Comparison of ENCODE assay signal across 8 cellular contexts in the genomic region with DNA sequence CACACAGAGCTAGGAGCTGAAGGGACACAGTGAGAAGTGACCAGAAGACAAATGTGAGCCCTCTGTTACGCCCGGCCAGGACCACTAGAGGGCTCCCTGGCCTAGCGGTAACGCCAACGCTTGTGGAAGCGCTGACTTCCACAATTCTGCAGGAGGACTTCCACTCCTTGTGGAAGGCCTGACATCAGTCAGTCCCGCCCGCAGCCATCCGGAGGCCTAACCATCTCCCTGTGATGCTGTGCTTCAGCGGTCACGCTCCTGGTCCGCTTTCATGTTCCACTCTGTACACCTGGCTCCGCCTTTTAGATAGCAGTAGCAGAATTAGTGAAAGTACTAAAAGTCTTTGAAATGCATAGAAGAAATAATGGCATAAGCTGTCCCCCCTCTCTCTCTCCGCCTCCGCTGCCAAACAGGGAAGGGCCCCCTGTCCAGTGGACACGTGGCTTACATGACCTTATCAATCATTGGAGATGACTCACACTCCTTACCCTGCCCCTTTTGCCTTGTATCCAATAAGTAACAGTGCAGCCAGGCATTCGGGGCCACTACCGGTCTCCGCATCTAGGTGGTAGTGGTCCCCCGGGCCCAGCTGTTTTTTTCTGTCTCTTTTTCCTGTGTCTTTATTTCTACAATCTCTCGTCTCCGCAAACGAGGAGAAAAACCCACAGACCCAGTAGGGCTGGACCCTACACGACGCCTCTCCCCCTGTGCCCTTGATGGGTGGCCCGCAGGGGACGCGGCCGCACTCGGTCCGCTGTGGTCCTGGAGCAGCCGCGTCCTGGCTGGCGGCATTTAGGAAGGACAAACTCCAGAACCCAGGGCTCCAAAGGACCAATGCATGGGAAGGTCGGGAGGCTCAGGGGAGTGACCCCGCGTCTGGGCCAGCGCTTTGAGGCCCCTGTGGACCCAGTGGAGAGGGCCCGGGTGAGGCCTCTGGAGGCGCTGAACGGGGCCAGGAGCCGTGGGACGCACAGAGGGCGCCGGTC. TPM values are rescaled to one million over a fixed set of nuclear protein-coding genes. Genes with fewer than 3 reads are reported as not detected.
DNase-seq lines count a peak whose midpoint lies in the region; ATAC-seq, FAIRE-seq and TF ChIP-seq lines count a peak whose summit lies in the region.

No MANE protein-coding gene starts in this region.

- no peak for DNase-seq in GM18507 (ENCODE audit: extremely low spot score, insufficient read length, low read depth)
- DNase-seq in NCI-H226 = peak; percentile 80
- peak in 3 of 4 experiments; percentile 15 to 19 (median 17) for DNase-seq in activated CD4-positive, CD25-positive, alpha-beta regulatory T cell (lab: John Stamatoyannopoulos, UW)
- DNase-seq in cerebellum (ENCODE audit: low spot score) = peak; percentile 91
- peak; percentile 92 for DNase-seq in kidney
- DNase-seq in stimulated activated CD4-positive, alpha-beta T cell treated with anti-CD3 and anti-CD28 coated beads, Interleukin-15, amount 100 ng/mL, for 48 hours (ENCODE audit: low read depth in 2 of 2) = peak; percentile 27 to 47

- H3K36me3 ChIP-seq in kidney (ENCODE audit: control insufficient read depth in 1 of 2, insufficient read depth in 2 of 2, low read length in 2 of 2) = no peaks in the 10 kb centered on the region

- no peak overlapping the region for H3K27ac ChIP-seq in kidney (ENCODE audit: low read depth in 2 of 2, low read length in 2 of 2)

- H3K9ac ChIP-seq in kidney (ENCODE audit: low read length in 2 of 2) = no peak overlapping the region

- no peaks in the 10 kb centered on the region for H3K4me1 ChIP-seq in kidney (ENCODE audit: control insufficient read depth in 1 of 2, insufficient read depth in 1 of 2, low read depth in 1 of 2, low read length in 2 of 2)

- peaks cover 0 to 5% of the 10 kb centered on the region in 2 donors for H3K9me3 ChIP-seq in kidney (ENCODE audit: control insufficient read depth in 1 of 2, low read length in 2 of 2)

- ATAC-seq in HG03097 (IDR thresholded peaks at IDR 0.05; ENCODE audit: low FRiP score, unreplicated experiment) = peak; percentile 55

- FAIRE-seq in A204.1 (lab: Jason Lieb, UNC) (peak; percentile 92), GM18507 (lab: Jason Lieb, UNC) (peak; percentile 89), kidney (lab: Jason Lieb, UNC) (peak; percentile 82)

- H3K4me3 ChIP-seq in kidney (ENCODE audit: low read length in 2 of 2) = no peak overlapping the region

- TF ChIP-seq CTCF in kidney (IDR thresholded peaks at IDR 0.05; ENCODE audit: borderline replicate concordance, extremely low read depth, insufficient read depth) = peak; percentile 95

- intact Hi-C loops in kidney (cut with DNase I) = loop anchor here (10.0 kb wide), 1 partner anchor 116 kb away; no protein-coding TSS in a partner anchor

RNA-seq across cellular contexts. Expression of gene RPL32, which starts 27.0 kb away (rescaled TPM):
- total RNA-seq in cerebellum = 1,138 TPM
- 1,227 TPM for total RNA-seq in kidney
- 2,612 TPM for polyA plus RNA-seq in kidney (ENCODE audit: insufficient read depth, low read depth, low replicate concordance)
